Comparison of ENCODE assay signal across 8 cellular contexts in the genomic region with DNA sequence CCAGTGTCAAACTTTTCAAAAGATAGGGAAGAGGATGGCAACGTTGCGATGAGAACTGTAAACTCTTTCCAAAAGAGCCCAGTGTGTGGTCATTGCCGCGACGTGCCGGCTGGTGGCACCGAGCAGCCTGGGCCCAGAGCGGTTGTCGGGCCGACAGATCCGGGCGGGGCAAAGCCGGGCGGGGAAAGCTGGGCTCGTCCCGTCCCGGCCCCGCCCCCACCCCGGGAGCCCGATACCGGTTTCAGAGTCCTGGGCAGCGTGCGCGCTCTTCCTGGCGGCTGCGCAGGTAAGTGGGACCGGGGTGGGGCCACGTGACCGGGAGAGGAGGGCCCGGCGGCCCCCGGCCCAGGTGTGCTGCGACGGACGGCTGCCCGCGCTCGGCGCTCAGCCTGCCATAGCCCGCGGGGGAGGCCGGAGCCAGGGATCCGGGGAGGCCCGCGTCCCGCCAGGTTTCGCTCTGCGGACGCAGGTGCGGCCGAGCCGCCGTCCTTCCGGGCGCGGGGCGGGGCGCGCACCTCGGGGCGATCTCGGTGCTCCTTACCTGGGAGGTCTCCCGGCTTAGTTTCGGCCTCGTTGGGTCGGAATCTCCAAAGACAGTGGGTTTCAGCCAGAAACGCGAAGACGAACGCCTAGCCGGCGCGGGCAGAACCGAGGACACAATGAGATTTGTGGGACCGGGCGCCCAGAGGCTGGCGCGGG. TPM values are rescaled to one million over a fixed set of nuclear protein-coding genes. Genes with fewer than 3 reads are reported as not detected.
DNase-seq lines count a peak whose midpoint lies in the region; ATAC-seq and TF ChIP-seq lines count a peak whose summit lies in the region.

Gene MARVELD2, plus strand, starts transcription at position 232 of the 699 bp plus-strand sequence. CDS start 4,270 bp downstream, outside the sequence.

- H3K4me3 Mint-ChIP-seq in activated T-helper 17 cell treated with anti-CD3 and anti-CD28 coated beads, Interleukin-2, amount 50 U/mL, for 72 hours: peak within 1 kb of the TSS; percentile 37
- peak within 1 kb of the TSS; percentile 86 to 88 (median 86) for H3K4me3 Mint-ChIP-seq in nephron

- no peaks in the 10 kb centered on the region for H3K9me3 Mint-ChIP-seq in activated T-helper 17 cell treated with anti-CD3 and anti-CD28 coated beads, Interleukin-2, amount 50 U/mL, for 72 hours
- H3K9me3 Mint-ChIP-seq in nephron: no peaks in the 10 kb centered on the region

- peak within 1 kb of the TSS in 3 of 5 donors; percentile 7 to 55 (median 24) for H3K9ac ChIP-seq in subcutaneous abdominal adipose tissue (ENCODE audit: low read length in 5 of 5)

- TF ChIP-seq CTCF in nephron (IDR thresholded peaks at IDR 0.05; ENCODE audit: unreplicated experiment in 3 of 3): peak; percentile 36 to 54 (median 38)

- peaks cover 30% of the 10 kb centered on the region for H3K36me3 Mint-ChIP-seq in activated T-helper 17 cell treated with anti-CD3 and anti-CD28 coated beads, Interleukin-2, amount 50 U/mL, for 72 hours (ENCODE audit: low read depth)
- H3K36me3 Mint-ChIP-seq in nephron (ENCODE audit: low read depth): peaks cover 54% of the 10 kb centered on the region

- H3K9me3 ChIP-seq in subcutaneous abdominal adipose tissue (ENCODE audit: control insufficient read depth in 5 of 5, low read length in 5 of 5): no peaks in the 10 kb centered on the region

- DNase-seq in Daoy (ENCODE audit: low read depth) (peak; percentile 80), H7 (peak; percentile 97), NCI-H345 (lab: John Stamatoyannopoulos, UW) (peak; percentile 91), fibroblast of the conjunctiva (ENCODE audit: low read depth) (peak; percentile 32)

- ATAC-seq in activated T-helper 17 cell treated with anti-CD3 and anti-CD28 coated beads, Interleukin-2, amount 50 U/mL, for 72 hours (replicated peaks): peak; percentile 76
- no peak for ATAC-seq in HG03457 (IDR thresholded peaks at IDR 0.05; ENCODE audit: unreplicated experiment)

- no peaks in the 10 kb centered on the region for H3K27me3 ChIP-seq in H7 (ENCODE audit: control insufficient read depth, insufficient read depth, low read length)
- no peaks in the 10 kb centered on the region for H3K27me3 ChIP-seq in subcutaneous abdominal adipose tissue (ENCODE audit: control insufficient read depth in 5 of 5, insufficient read depth in 4 of 5, low read length in 5 of 5)

- H3K4me3 ChIP-seq in H7 (ENCODE audit: insufficient read depth, low read depth, low read length): peak within 1 kb of the TSS; percentile 86
- peak within 1 kb of the TSS in 4 of 5 donors; percentile 44 to 65 (median 54) for H3K4me3 ChIP-seq in subcutaneous abdominal adipose tissue (ENCODE audit: low read depth in 1 of 5, low read length in 5 of 5)

- H3K27me3 Mint-ChIP-seq in activated T-helper 17 cell treated with anti-CD3 and anti-CD28 coated beads, Interleukin-2, amount 50 U/mL, for 72 hours: no peaks in the 10 kb centered on the region
- H3K27me3 Mint-ChIP-seq in nephron (ENCODE audit: low read depth): peaks cover 30% of the 10 kb centered on the region

- H3K27ac Mint-ChIP-seq in activated T-helper 17 cell treated with anti-CD3 and anti-CD28 coated beads, Interleukin-2, amount 50 U/mL, for 72 hours: peak within 1 kb of the TSS; percentile 32
- H3K27ac Mint-ChIP-seq in nephron: peak within 1 kb of the TSS; percentile 46 to 97 (median 65)

- H3K27ac ChIP-seq in subcutaneous abdominal adipose tissue (ENCODE audit: low read depth, low read length): no peak within 1 kb of the TSS

- peaks cover 6% of the 10 kb centered on the region for H3K36me3 ChIP-seq in H7 (replicated peaks; ENCODE audit: control insufficient read depth, insufficient read depth, low read length)
- peaks cover 17 to 45% (median 24%) of the 10 kb centered on the region in 5 donors for H3K36me3 ChIP-seq in subcutaneous abdominal adipose tissue (ENCODE audit: control insufficient read depth in 5 of 5, insufficient read depth in 5 of 5, low read length in 5 of 5)

- H3K4me1 ChIP-seq in subcutaneous abdominal adipose tissue (ENCODE audit: control insufficient read depth in 5 of 5, insufficient read depth in 5 of 5, low read length in 5 of 5): peaks cover 0 to 9% (median 2%) of the 10 kb centered on the region in 5 donors

- H3K4me1 Mint-ChIP-seq in activated T-helper 17 cell treated with anti-CD3 and anti-CD28 coated beads, Interleukin-2, amount 50 U/mL, for 72 hours: no peaks in the 10 kb centered on the region
- H3K4me1 Mint-ChIP-seq in nephron: peaks cover 3% of the 10 kb centered on the region

RNA-seq across cellular contexts. Expression of gene MARVELD2, which starts in this region (rescaled TPM):
- 3.8 and 5.1 TPM in 2 replicates for total RNA-seq in Daoy (2014; rRNA removed; shearing (Covaris generic))
- 15.6 and 19.9 TPM in 2 replicates for total RNA-seq in H7 (2014; rRNA removed; shearing (Covaris generic))
- under 1 TPM; 0.37 to 0.69 TPM for total RNA-seq in activated T-helper 17 cell treated with anti-CD3 and anti-CD28 coated beads, Interleukin-2, amount 50 U/mL, for 72 hours

Comparison
In these comparisons a context has a peak if more than half of its experiments do, and no peak if none do; other contexts are left out.
1. Peak in ATAC-seq in activated T-helper 17 cell treated with anti-CD3 and anti-CD28 coated beads, Interleukin-2, amount 50 U/mL, for 72 hours; RNA of the gene not detected or under 1 TPM.
2. DNase-seq: peak in every context shown above with its lines; median percentile 97 in H7; 91 in NCI-H345; 80 in Daoy; 32 in fibroblast of the conjunctiva.